ENCODE assay signal across 8 cellular contexts in genomic region chr20:53869466-53870258, GRCh38.
DNase-seq lines count a peak whose midpoint lies in the region; ATAC-seq and TF ChIP-seq lines count a peak whose summit lies in the region.

No MANE protein-coding gene starts in this region.

- intact Hi-C loops in PC-9 (cut with micrococcal nuclease; ENCODE audit: unreplicated experiment) (loop anchor here (1.0 to 5.0 kb wide), 7 partner anchors 30 to 290 kb away; partner anchors contain the start of gene ZNF217), upper lobe of right lung (cut with DNase I) (no loop called here)

- CTCF ChIA-PET in PC-9 (lab: Charles Lee) = interaction anchor here (0.7 to 0.8 kb wide), 2 partner anchors 30 to 70 kb away, joined by 3 to 12 read pairs; no protein-coding TSS in a partner anchor

- H3K27ac ChIP-seq in PC-9 (peak overlapping the region; percentile 77), upper lobe of right lung (peak overlapping the region; percentile 38)

- H3K9me2 ChIP-seq in PC-9 (ENCODE audit: insufficient read depth) = no peaks in the 10 kb centered on the region

- H3K4me2 ChIP-seq in PC-9 = peak overlapping the region; percentile 44

- H3K9me3 ChIP-seq in PC-9 (ENCODE audit: insufficient read depth, low read depth) (no peaks in the 10 kb centered on the region), upper lobe of right lung (no peaks in the 10 kb centered on the region)

- no peaks in the 10 kb centered on the region for H3K27me3 ChIP-seq in PC-9 (ENCODE audit: insufficient read depth, low read depth)
- no peaks in the 10 kb centered on the region for H3K27me3 ChIP-seq in upper lobe of right lung

- POLR2A ChIA-PET in PC-9 (lab: Charles Lee; ENCODE audit: unreplicated experiment) = no interaction called here

- BruUV-seq in PC-9 (replicated peaks; lab: Mats Ljungman, UMichigan) = no TSS peak

- H3K4me3 ChIP-seq in PC-9 (no peak overlapping the region), fibroblast of mammary gland (ENCODE audit: control insufficient read depth, low read depth, low read length) (no peak overlapping the region), upper lobe of right lung (no peak overlapping the region)

- no peaks in the 10 kb centered on the region for H3K79me2 ChIP-seq in PC-9 (ENCODE audit: low read depth)

- H3K4me1 ChIP-seq in PC-9 (replicated peaks; ENCODE audit: insufficient read depth) (peaks cover 68% of the 10 kb centered on the region), upper lobe of right lung (peaks cover 36% of the 10 kb centered on the region)

- peak overlapping the region; percentile 74 for H2AFZ ChIP-seq in PC-9

- peak; percentile 90 for TF ChIP-seq CTCF in PC-9 (conservative IDR thresholded peaks at IDR 0.05)
- peak; percentile 96 for TF ChIP-seq CTCF in fibroblast of mammary gland (conservative IDR thresholded peaks at IDR 0.05; ENCODE audit: control insufficient read depth, insufficient read depth, low read depth, low read length)
- TF ChIP-seq CTCF in omental fat pad (IDR thresholded peaks at IDR 0.05) = peak in 1 of 3 donors; percentile 81
- TF ChIP-seq CTCF in upper lobe of right lung (IDR thresholded peaks at IDR 0.05) = peak; percentile 84

- in situ Hi-C loops in Caki2 (cut with HindIII; ENCODE audit: low pct_unique_long_range_greater_than_20kb, low sequenced_read_pairs) = no loop called here

- no peaks in the 10 kb centered on the region for H4K20me1 ChIP-seq in PC-9 (ENCODE audit: insufficient read depth)

- peak; percentile 78 for DNase-seq in Caki2 (ENCODE audit: low read depth)
- DNase-seq in HT1080 (ENCODE audit: low read depth) = peak; percentile 68
- DNase-seq in PC-9 = peak; percentile 64 to 76
- peak; percentile 63 for DNase-seq in activated T-cell treated with anti-CD3 and anti-CD28 coated beads for 48 hours (ENCODE audit: low read depth)
- peak; percentile 86 for DNase-seq in fibroblast of mammary gland (ENCODE audit: low read depth)
- no peak for DNase-seq in omental fat pad (ENCODE audit: low spot score)
- DNase-seq in upper lobe of right lung = no peak

- peaks cover 44% of the 10 kb centered on the region for H3F3A ChIP-seq in PC-9 (ENCODE audit: insufficient read depth, low read depth)

- peak; percentile 48 for ATAC-seq in GM21360 (IDR thresholded peaks at IDR 0.05; ENCODE audit: unreplicated experiment)
- peak; percentile 89 for ATAC-seq in omental fat pad (ENCODE audit: low FRiP score)
- peak; percentile 95 for ATAC-seq in upper lobe of right lung

- H3K36me3 ChIP-seq in PC-9 (ENCODE audit: low read depth) (no peaks in the 10 kb centered on the region), upper lobe of right lung (no peaks in the 10 kb centered on the region)

Comparison
In these comparisons a context has a peak if more than half of its experiments do, and no peak if none do; other contexts are left out.
1. DNase-seq: peak in Caki2 (single experiment), HT1080 (single experiment), PC-9 (2 of 2), activated T-cell treated with anti-CD3 and anti-CD28 coated beads for 48 hours (single experiment) and fibroblast of mammary gland (single experiment); none in omental fat pad (single experiment) and upper lobe of right lung (single experiment).
2. Peak in every context shown above with its lines, with median percentiles within 50 percentile points of each other: ATAC-seq.